Comparison of ENCODE assay signal across 23 cellular contexts in the genomic region with DNA sequence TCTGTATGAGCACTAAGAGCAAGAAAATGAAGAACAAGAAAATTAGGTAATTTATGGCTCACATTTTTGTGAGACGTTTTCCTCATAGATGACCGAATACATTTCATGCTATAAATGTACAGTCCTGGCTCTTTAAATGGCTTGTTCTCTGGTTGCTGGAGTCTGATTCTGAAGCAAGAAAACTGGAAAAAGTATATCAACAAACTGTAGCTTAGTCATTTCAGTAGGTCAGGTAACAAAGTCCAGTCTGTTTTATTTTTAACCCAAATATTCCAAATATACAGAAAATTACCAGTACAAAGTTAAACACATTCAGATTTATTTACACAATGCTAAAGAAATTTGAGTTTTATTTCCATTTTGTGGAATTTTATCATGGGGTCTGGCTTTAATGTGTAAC. TPM values are rescaled to one million over a fixed set of nuclear protein-coding genes. Genes with fewer than 3 reads are reported as not detected.
"Had no signal": no experiment of that assay in that cellular context is flagged by ENCODE, and none has a peak within 500 bp of the region (broad histone marks: within the 10 kb centered on the region; RNA-seq: fewer than 3 reads in every experiment).

No MANE protein-coding gene starts in this region.

- H3K4me1 Mint-ChIP-seq: activated CD4-positive, alpha-beta memory T cell treated with anti-CD3 and anti-CD28 coated beads, Interleukin-2, amount 10 ng/mL, durations not matched to agents 7 days and 5 days; activated naive CD4-positive, alpha-beta T cell treated with anti-CD3 and anti-CD28 coated beads, Interleukin-2, amount 10 ng/mL, durations not matched to agents 7 days and 5 days; natural killer cell; T-cell had no signal

- ATAC-seq: activated naive CD8-positive, alpha-beta T cell treated with anti-CD3 and anti-CD28 coated beads, Interleukin-2, amount 50 U/mL, for 24 hours; lower lobe of right lung; natural killer cell; stimulated activated naive B cell treated with anti-CD40 and anti-IgM and Interleukin-4, amounts not matched to agents 10 μg/mL and 1 μg/mL and 100 μg/mL, for 72 hours; T-cell had no signal

- H3K27me3 ChIP-seq: esophagus squamous epithelium, thyroid gland had no signal

- H3K4me3 Mint-ChIP-seq: activated CD4-positive, alpha-beta memory T cell treated with anti-CD3 and anti-CD28 coated beads, Interleukin-2, amount 10 ng/mL, durations not matched to agents 7 days and 5 days; activated naive CD4-positive, alpha-beta T cell treated with anti-CD3 and anti-CD28 coated beads, Interleukin-2, amount 10 ng/mL, durations not matched to agents 7 days and 5 days; activated naive CD8-positive, alpha-beta T cell treated with anti-CD3 and anti-CD28 coated beads, Interleukin-2, amount 50 U/mL, for 24 hours; natural killer cell; T-cell had no signal

- H3K9me3 ChIP-seq: esophagus squamous epithelium, lower lobe of right lung, spleen, thyroid gland had no signal

- H2AFZ ChIP-seq: parathyroid adenoma had no signal

- H3K27ac ChIP-seq: lower lobe of right lung, parathyroid adenoma, spleen had no signal

- H3K27ac Mint-ChIP-seq: activated CD4-positive, alpha-beta memory T cell treated with anti-CD3 and anti-CD28 coated beads, Interleukin-2, amount 10 ng/mL, durations not matched to agents 7 days and 5 days; activated naive CD4-positive, alpha-beta T cell treated with anti-CD3 and anti-CD28 coated beads, Interleukin-2, amount 10 ng/mL, durations not matched to agents 7 days and 5 days; activated naive CD8-positive, alpha-beta T cell treated with anti-CD3 and anti-CD28 coated beads, Interleukin-2, amount 50 U/mL, for 24 hours; natural killer cell; stimulated activated naive B cell treated with anti-CD40 and anti-IgM and Interleukin-4, amounts not matched to agents 10 μg/mL and 1 μg/mL and 100 μg/mL, for 72 hours; T-cell had no signal

- DNase-seq: activated CD4-positive, alpha-beta memory T cell treated with anti-CD3 and anti-CD28 coated beads, Interleukin-2, amount 10 ng/mL, durations not matched to agents 7 days and 5 days; activated CD4-positive, alpha-beta T cell treated with anti-CD3 and anti-CD28 coated beads for 48 hours; activated CD4-positive, CD25-positive, alpha-beta regulatory T cell; activated effector memory CD4-positive, alpha-beta T cell treated with Interleukin-2 at 50 U/mL for 16 hours; activated naive CD4-positive, alpha-beta T cell treated with anti-CD3 and anti-CD28 coated beads, Interleukin-2, amount 10 ng/mL, durations not matched to agents 7 days and 5 days; activated naive CD8-positive, alpha-beta T cell treated with anti-CD3 and anti-CD28 coated beads, Interleukin-2, amount 50 U/mL, for 24 hours; activated T-cell treated with anti-CD3 and anti-CD28 coated beads, Interleukin-2, amount 50 U/mL, for 48 hours; aorta; effector CD8-positive, alpha-beta T cell; esophagus squamous epithelium; lower lobe of right lung; natural killer cell; spleen; stimulated activated CD4-positive, alpha-beta T cell treated with anti-CD3 and anti-CD28 coated beads, Interleukin-4, amount 100 ng/mL, for 4 hours; stimulated activated naive B cell treated with anti-CD40 and anti-IgM and Interleukin-4, amounts not matched to agents 10 μg/mL and 1 μg/mL and 100 μg/mL, for 72 hours; T-cell; T-helper 9 cell had no signal

- H3K4me1 ChIP-seq: parathyroid adenoma had no signal

- H3K79me2 ChIP-seq: parathyroid adenoma had no signal

- H3K9ac ChIP-seq: parathyroid adenoma had no signal

- H3K4me3 ChIP-seq: esophagus squamous epithelium, lower lobe of right lung, spleen, thyroid gland had no signal

- H3K27me3 Mint-ChIP-seq: activated naive CD8-positive, alpha-beta T cell treated with anti-CD3 and anti-CD28 coated beads, Interleukin-2, amount 50 U/mL, for 24 hours; stimulated activated naive B cell treated with anti-CD40 and anti-IgM and Interleukin-4, amounts not matched to agents 10 μg/mL and 1 μg/mL and 100 μg/mL, for 72 hours had no signal

- H3K36me3 Mint-ChIP-seq: activated naive CD4-positive, alpha-beta T cell treated with anti-CD3 and anti-CD28 coated beads, Interleukin-2, amount 10 ng/mL, durations not matched to agents 7 days and 5 days; natural killer cell; stimulated activated naive B cell treated with anti-CD40 and anti-IgM and Interleukin-4, amounts not matched to agents 10 μg/mL and 1 μg/mL and 100 μg/mL, for 72 hours; T-cell had no signal

- H3K9me3 Mint-ChIP-seq: activated CD4-positive, alpha-beta memory T cell treated with anti-CD3 and anti-CD28 coated beads, Interleukin-2, amount 10 ng/mL, durations not matched to agents 7 days and 5 days; activated naive CD4-positive, alpha-beta T cell treated with anti-CD3 and anti-CD28 coated beads, Interleukin-2, amount 10 ng/mL, durations not matched to agents 7 days and 5 days; activated naive CD8-positive, alpha-beta T cell treated with anti-CD3 and anti-CD28 coated beads, Interleukin-2, amount 50 U/mL, for 24 hours; natural killer cell; stimulated activated naive B cell treated with anti-CD40 and anti-IgM and Interleukin-4, amounts not matched to agents 10 μg/mL and 1 μg/mL and 100 μg/mL, for 72 hours; T-cell had no signal

RNA-seq across cellular contexts. Expression of a gene that starts 2.5 kb away (rescaled TPM):
- total RNA-seq: activated CD4-positive, alpha-beta memory T cell treated with anti-CD3 and anti-CD28 coated beads, Interleukin-2, amount 10 ng/mL, durations not matched to agents 7 days and 5 days; aorta; esophagus squamous epithelium; fibroblast of villous mesenchyme; kidney epithelial cell; mesenteric fat pad; natural killer cell; spleen; T-cell; thyroid gland; urinary bladder had no signal
- polyA plus RNA-seq: aorta, spleen had no signal
